29 cellular contexts compared by ENCODE assay signal in the genomic region with DNA sequence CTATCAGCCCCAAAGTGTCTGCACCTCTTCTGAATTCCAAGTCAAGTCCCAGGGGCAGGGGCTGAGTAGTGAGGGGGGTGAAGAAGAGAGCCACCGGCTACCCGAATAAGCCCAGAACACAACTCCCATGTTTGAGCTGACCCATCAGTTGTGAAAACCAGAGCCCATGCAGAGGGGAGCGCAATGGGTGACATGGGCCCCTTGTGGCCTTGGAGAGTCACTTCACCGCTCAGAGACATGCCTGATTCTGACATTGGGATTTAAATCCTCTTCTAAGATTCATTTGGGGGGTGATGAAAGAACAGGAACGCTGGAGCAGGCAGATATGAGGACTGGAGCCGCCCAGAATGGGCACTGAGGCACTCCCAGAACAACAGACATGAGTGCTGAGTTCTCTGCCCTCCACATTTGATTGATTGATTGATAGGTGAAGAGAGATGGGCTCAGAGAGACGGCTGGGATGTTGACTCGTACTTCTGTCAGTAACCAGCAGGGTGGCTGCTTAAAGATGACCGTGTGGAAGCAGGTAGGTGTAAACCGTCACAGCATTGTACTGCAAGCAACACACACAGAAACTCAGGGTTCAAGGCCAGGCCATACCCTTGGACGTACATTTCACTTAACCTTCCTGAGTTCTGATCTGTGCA.
DNase-seq lines count a peak whose midpoint lies in the region; ATAC-seq, FAIRE-seq and TF ChIP-seq lines count a peak whose summit lies in the region.
"Had no signal": no experiment of that assay in that cellular context is flagged by ENCODE, and none has a peak within 500 bp of the region (broad histone marks: within the 10 kb centered on the region; RNA-seq: fewer than 3 reads in every experiment).

No MANE protein-coding gene starts in this region.

- H3K27ac Mint-ChIP-seq in stimulated activated effector memory CD8-positive, alpha-beta T cell treated with anti-CD3 and anti-CD28 coated beads, Interleukin-12 subunit alpha, Interleukin-12 subunit beta, amount 100 ng/mL, for 72 hours, result peak overlapping the region; percentile 32
- H3K27ac Mint-ChIP-seq: activated T-cell treated with anti-CD3 and anti-CD28 coated beads, Interleukin-2, amount 50 U/mL, for 72 hours had no signal

- H3K9me2 ChIP-seq in HCT116 (ENCODE audit: insufficient read depth) (no peaks in the 10 kb centered on the region), GM23248 (ENCODE audit: insufficient read depth) (no peaks in the 10 kb centered on the region)

- FAIRE-seq in GM12878 (lab: Jason Lieb, UNC), result no peak
- FAIRE-seq: endometrium had no signal

- H3F3A ChIP-seq in GM23248 (ENCODE audit: insufficient read depth), result no peaks in the 10 kb centered on the region

- H3K4me1 Mint-ChIP-seq in stimulated activated effector memory CD8-positive, alpha-beta T cell treated with anti-CD3 and anti-CD28 coated beads, Interleukin-12 subunit alpha, Interleukin-12 subunit beta, amount 100 ng/mL, for 72 hours, result peaks cover 13% of the 10 kb centered on the region

- no peaks in the 10 kb centered on the region for H3K79me2 ChIP-seq in HCT116 (ENCODE audit: insufficient read depth, low read length)
- H3K79me2 ChIP-seq in GM12878 (ENCODE audit: control insufficient read depth, insufficient read depth, low read length), result no peaks in the 10 kb centered on the region
- H3K79me2 ChIP-seq in GM23248 (ENCODE audit: insufficient read depth), result no peaks in the 10 kb centered on the region
- H3K79me2 ChIP-seq: parathyroid adenoma had no signal

- H3K36me3 ChIP-seq in HCT116 (ENCODE audit: control insufficient read depth in 1 of 2, insufficient read depth in 2 of 2, low read length in 2 of 2) (peaks cover 6 to 12% of the 10 kb centered on the region in 2 experiments; a peak in 3 of 4 replicates), GM12878 (ENCODE audit: control insufficient read depth in 2 of 2, insufficient read depth in 2 of 2, low read length in 1 of 2) (peaks cover 24 to 34% of the 10 kb centered on the region in 2 experiments; a peak in 3 of 4 replicates), GM23248 (ENCODE audit: low read depth) (no peaks in the 10 kb centered on the region; the same call in 1 of the 2 replicates)
- H3K36me3 ChIP-seq: breast epithelium had no signal

- H3K27ac ChIP-seq in HCT116 (ENCODE audit: low read depth, low read length) (no peak overlapping the region), GM12878 (ENCODE audit: control insufficient read depth, insufficient read depth) (no peak overlapping the region), GM23248 (no peak overlapping the region)
- H3K27ac ChIP-seq: 22Rv1, breast epithelium, coronary artery, parathyroid adenoma, SJSA1 had no signal

- no peak overlapping the region for H3K4me3 Mint-ChIP-seq in stimulated activated effector memory CD8-positive, alpha-beta T cell treated with anti-CD3 and anti-CD28 coated beads, Interleukin-12 subunit alpha, Interleukin-12 subunit beta, amount 100 ng/mL, for 72 hours
- H3K4me3 Mint-ChIP-seq: activated T-cell treated with anti-CD3 and anti-CD28 coated beads, Interleukin-2, amount 50 U/mL, for 72 hours; naive thymus-derived CD8-positive, alpha-beta T cell had no signal

- ATAC-seq in HCT116 (peak; percentile 41; the same call in 1 of the 2 replicates), GM12878 (no peak; the same call in 2 of the 3 replicates)
- ATAC-seq in stimulated activated effector memory CD8-positive, alpha-beta T cell treated with anti-CD3 and anti-CD28 coated beads, Interleukin-12 subunit alpha, Interleukin-12 subunit beta, amount 100 ng/mL, for 72 hours, result no peak
- ATAC-seq: activated T-cell treated with anti-CD3 and anti-CD28 coated beads, Interleukin-2, amount 50 U/mL, for 72 hours; left cardiac atrium; naive thymus-derived CD8-positive, alpha-beta T cell had no signal

- in situ Hi-C loops in GM12878 (cut with MboI), result no loop called here
- in situ Hi-C loops in GM23248 (cut with MboI), result no loop called here

- H3K9me3 ChIP-seq in HCT116 (ENCODE audit: control insufficient read depth in 1 of 2, insufficient read depth in 1 of 2, low read depth in 1 of 2, low read length in 2 of 2) (no peaks in the 10 kb centered on the region), GM12878 (replicated peaks; ENCODE audit: control insufficient read depth, insufficient read depth, low read length) (no peaks in the 10 kb centered on the region), GM23248 (ENCODE audit: low read depth) (no peaks in the 10 kb centered on the region)
- H3K9me3 ChIP-seq: breast epithelium, Peyer's patch, SJSA1 had no signal

- intact Hi-C loops in HCT116 (cut with micrococcal nuclease) (no loop called here), GM12878 (cut with micrococcal nuclease; ENCODE audit: unreplicated experiment) (no loop called here)

- DNase-seq in DMS53 (lab: John Stamatoyannopoulos, UW) (peak; percentile 15), DMS53 treated with DMSO at 0.1 percent for 48 hours (lab: John Stamatoyannopoulos, UW; ENCODE audit: unreplicated experiment) (no peak), HCT116 (ENCODE audit: low read depth, low spot score) (no peak), GM12878 (ENCODE audit: low read depth, low spot score) (no peak), anterior cingulate cortex (lab: John Stamatoyannopoulos, UW) (no peak), GM23248 (no peak), NK-92 (lab: John Stamatoyannopoulos, UW; ENCODE audit: unreplicated experiment) (no peak)
- DNase-seq in stimulated activated effector memory CD8-positive, alpha-beta T cell treated with anti-CD3 and anti-CD28 coated beads, Interleukin-12 subunit alpha, Interleukin-12 subunit beta, amount 100 ng/mL, for 72 hours (ENCODE audit: low spot score in 2 of 2), result no peak
- DNase-seq: activated CD4-positive, CD25-positive, alpha-beta regulatory T cell; activated CD8-positive, alpha-beta memory T cell treated with anti-CD3 and anti-CD28 coated beads for 24 hours; activated T-cell treated with anti-CD3 and anti-CD28 coated beads, Interleukin-2, amount 50 U/mL, for 72 hours; DMS79; glutamatergic neuron; KBM-7; left cardiac atrium; mesenchymal stem cell; naive thymus-derived CD8-positive, alpha-beta T cell; NCI-H187 treated with DMSO at 0.1 percent for 48 hours; NCI-H226; Peyer's patch; stimulated activated naive CD4-positive, alpha-beta T cell; T-helper 2 cell; trophoblast cell had no signal

- WGBS in GM12878 (ENCODE audit: insufficient coverage, insufficient replicate concordance, low lambda C conversion rate, missing lambda C conversion rate), result 91% methylated on average over 11 of the region's 11 CpGs
- WGBS in GM23248 (ENCODE audit: low coverage in 1 of 2, low lambda C conversion rate in 2 of 2, missing lambda C conversion rate in 2 of 2), 2 experiments, result 73 to 76% methylated on average over 11 of the region's 11 CpGs

- SMC1A ChIA-PET in GM12878 (lab: Charles Lee; ENCODE audit: uncharacterized antibody, unreplicated experiment), result interaction anchor here (1.3 kb wide), 1 partner anchor 118 kb away, joined by 3 read pairs; no protein-coding TSS in a partner anchor

- H3K27me3 ChIP-seq in HCT116 (ENCODE audit: insufficient read depth, low read length), result no peaks in the 10 kb centered on the region
- H3K27me3 ChIP-seq in GM12878 (replicated peaks in 1 of 2; ENCODE audit: control insufficient read depth in 2 of 2, insufficient read depth in 2 of 2, low read length in 1 of 2), result no peaks in the 10 kb centered on the region
- no peaks in the 10 kb centered on the region for H3K27me3 ChIP-seq in GM23248 (replicated peaks; ENCODE audit: insufficient read depth)
- H3K27me3 ChIP-seq: breast epithelium, Peyer's patch, SJSA1 had no signal

- POLR2A ChIA-PET in HCT116 (lab: Charles Lee) (no interaction called here), GM12878 (lab: Charles Lee) (interaction anchor here (1.1 kb wide), 1 partner anchor 67 kb away, joined by 3 read pairs; no protein-coding TSS in a partner anchor)

- RAD21 ChIA-PET in HCT116 (lab: Charles Lee; ENCODE audit: low non-redundant PET in 1 of 2, low total read pairs in 2 of 2, uncharacterized antibody in 2 of 2, unreplicated experiment in 2 of 2), result no interaction called here
- RAD21 ChIA-PET in GM12878 (lab: Charles Lee; ENCODE audit: unreplicated experiment), result interaction anchor here (1.6 kb wide), 1 partner anchor 242 kb away, joined by 4 read pairs; no protein-coding TSS in a partner anchor

- TF ChIP-seq CTCF in HCT116 (IDR thresholded peaks at IDR 0.05 in 2 of 3, conservative IDR thresholded peaks at IDR 0.05 in 1 of 3; ENCODE audit: borderline replicate concordance in 1 of 3, insufficient read depth in 1 of 3, low read depth in 2 of 3, low read length in 2 of 3), result peak in 2 of 3 experiments; percentile 4 to 30; a peak in 2 of 6 replicates
- peak in 1 of 3 experiments; percentile 8; a peak in 1 of 6 replicates for TF ChIP-seq CTCF in GM12878 (IDR thresholded peaks at IDR 0.05 in 2 of 3, conservative IDR thresholded peaks at IDR 0.05 in 1 of 3; ENCODE audit: control insufficient read depth in 2 of 3, extremely low read depth in 1 of 3, insufficient read depth in 1 of 3, low read depth in 3 of 3, low read length in 3 of 3)

- BruUV-seq in HCT116 (replicated peaks; lab: Mats Ljungman, UMichigan) (no TSS peak), GM12878 (replicated peaks; lab: Mats Ljungman, UMichigan) (no TSS peak)

- H3K36me3 Mint-ChIP-seq in stimulated activated effector memory CD8-positive, alpha-beta T cell treated with anti-CD3 and anti-CD28 coated beads, Interleukin-12 subunit alpha, Interleukin-12 subunit beta, amount 100 ng/mL, for 72 hours, result peaks cover 29% of the 10 kb centered on the region

- TF ChIP-seq EP300 in GM12878 (IDR thresholded peaks at IDR 0.05; ENCODE audit: borderline replicate concordance in 1 of 2, control insufficient read depth in 1 of 2, low read depth in 2 of 2, low read length in 2 of 2), result no peak

- CTCF ChIA-PET in HCT116 (lab: Charles Lee) (interaction anchor here (0.6 to 0.8 kb wide), 2 partner anchors 242 to 252 kb away, joined by 3 read pairs; no protein-coding TSS in a partner anchor), GM12878 (lab: Yijun Ruan, JAX) (interaction anchor here (1.4 to 8.3 kb wide), 2 partner anchors 16 to 242 kb away, joined by 7 to 56 read pairs; no protein-coding TSS in a partner anchor)

- H3K4me3 ChIP-seq in HCT116 (replicated peaks in 1 of 2; ENCODE audit: low read depth in 1 of 2, low read length in 2 of 2) (no peak overlapping the region), GM12878 (no peak overlapping the region), GM23248 (no peak overlapping the region)
- H3K4me3 ChIP-seq: breast epithelium, coronary artery, Peyer's patch, SJSA1 had no signal

- no peak overlapping the region for H2AFZ ChIP-seq in HCT116 (ENCODE audit: low read depth, low read length, poor library complexity, severe bottlenecking)
- H2AFZ ChIP-seq in GM12878 (ENCODE audit: control insufficient read depth, low read depth, low read length), result no peak overlapping the region
- no peak overlapping the region for H2AFZ ChIP-seq in GM23248
- H2AFZ ChIP-seq: parathyroid adenoma had no signal

- TF ChIP-seq RAD21 in HCT116 (IDR thresholded peaks at IDR 0.05; ENCODE audit: low read depth), result no peak
- no peak for TF ChIP-seq RAD21 in GM12878 (IDR thresholded peaks at IDR 0.05; ENCODE audit: insufficient read depth, low read depth, low read length)

- H4K20me1 ChIP-seq in HCT116 (ENCODE audit: insufficient read depth) (no peaks in the 10 kb centered on the region), GM12878 (ENCODE audit: control insufficient read depth, insufficient read depth) (no peaks in the 10 kb centered on the region), GM23248 (ENCODE audit: insufficient read depth) (no peaks in the 10 kb centered on the region)

- H3K4me1 ChIP-seq in HCT116 (ENCODE audit: control insufficient read depth in 1 of 2, insufficient read depth in 2 of 2, low read length in 2 of 2), result no peaks in the 10 kb centered on the region
- H3K4me1 ChIP-seq in GM12878 (ENCODE audit: control insufficient read depth, insufficient read depth, low read length), result no peaks in the 10 kb centered on the region
- H3K4me1 ChIP-seq in GM23248 (ENCODE audit: insufficient read depth), result no peaks in the 10 kb centered on the region
- H3K4me1 ChIP-seq: breast epithelium, parathyroid adenoma had no signal

- no peaks in the 10 kb centered on the region for H3K9me3 Mint-ChIP-seq in stimulated activated effector memory CD8-positive, alpha-beta T cell treated with anti-CD3 and anti-CD28 coated beads, Interleukin-12 subunit alpha, Interleukin-12 subunit beta, amount 100 ng/mL, for 72 hours
- H3K9me3 Mint-ChIP-seq: activated T-cell treated with anti-CD3 and anti-CD28 coated beads, Interleukin-2, amount 50 U/mL, for 72 hours; naive thymus-derived CD8-positive, alpha-beta T cell had no signal

- H3K4me2 ChIP-seq in HCT116 (ENCODE audit: low read length) (no peak overlapping the region), GM12878 (ENCODE audit: control insufficient read depth, insufficient read depth) (no peak overlapping the region), GM23248 (ENCODE audit: unreplicated experiment) (no peak overlapping the region)

- TF ChIP-seq POLR2A in HCT116 (IDR thresholded peaks at IDR 0.05; ENCODE audit: borderline replicate concordance, extremely low read depth, insufficient read depth, insufficient read length), result no peak
- TF ChIP-seq POLR2A in GM12878 (IDR thresholded peaks at IDR 0.05; ENCODE audit: low read depth, low read length), result peak; percentile 0; the same call in 1 of the 2 replicates

- H3K9ac ChIP-seq in HCT116 (ENCODE audit: low read length) (no peak overlapping the region), GM12878 (ENCODE audit: control insufficient read depth, insufficient read depth, low read length) (no peak overlapping the region), GM23248 (no peak overlapping the region)
- H3K9ac ChIP-seq: parathyroid adenoma had no signal
